In genomic region chr5:116848974-116849586, GRCh38 we compare ENCODE assay signal across 1 cellular context.
TF ChIP-seq lines count a peak whose summit lies in the region.

No MANE protein-coding gene starts in this region.

TF ChIP-seq in HepG2, 621 proteins besides CTCF, POLR2A, EP300 and RAD21 (continued from another document and continues in another):
- no peak for TF ChIP-seq CEBPZ (IDR thresholded peaks at IDR 0.05; ENCODE audit: low read length)
- peak; percentile 45 for TF ChIP-seq SAP130 (CRISPR knock-in tag; IDR thresholded peaks at IDR 0.05; ENCODE audit: low read depth)
- TF ChIP-seq, protein P1, sequence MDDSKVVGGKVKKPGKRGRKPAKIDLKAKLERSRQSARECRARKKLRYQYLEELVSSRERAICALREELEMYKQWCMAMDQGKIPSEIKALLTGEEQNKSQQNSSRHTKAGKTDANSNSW (CRISPR knock-in tag; IDR thresholded peaks at IDR 0.05; ENCODE audit: borderline replicate concordance), result no peak
- 0 out of 2 replicates have a peak, but pooled peaks have one; percentile 26 for TF ChIP-seq ISL2 (CRISPR knock-in tag; IDR thresholded peaks at IDR 0.05)
- TF ChIP-seq, protein P2, sequence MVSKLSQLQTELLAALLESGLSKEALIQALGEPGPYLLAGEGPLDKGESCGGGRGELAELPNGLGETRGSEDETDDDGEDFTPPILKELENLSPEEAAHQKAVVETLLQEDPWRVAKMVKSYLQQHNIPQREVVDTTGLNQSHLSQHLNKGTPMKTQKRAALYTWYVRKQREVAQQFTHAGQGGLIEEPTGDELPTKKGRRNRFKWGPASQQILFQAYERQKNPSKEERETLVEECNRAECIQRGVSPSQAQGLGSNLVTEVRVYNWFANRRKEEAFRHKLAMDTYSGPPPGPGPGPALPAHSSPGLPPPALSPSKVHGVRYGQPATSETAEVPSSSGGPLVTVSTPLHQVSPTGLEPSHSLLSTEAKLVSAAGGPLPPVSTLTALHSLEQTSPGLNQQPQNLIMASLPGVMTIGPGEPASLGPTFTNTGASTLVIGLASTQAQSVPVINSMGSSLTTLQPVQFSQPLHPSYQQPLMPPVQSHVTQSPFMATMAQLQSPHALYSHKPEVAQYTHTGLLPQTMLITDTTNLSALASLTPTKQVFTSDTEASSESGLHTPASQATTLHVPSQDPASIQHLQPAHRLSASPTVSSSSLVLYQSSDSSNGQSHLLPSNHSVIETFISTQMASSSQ (IDR thresholded peaks at IDR 0.05; ENCODE audit: low read depth), result no peak
- TF ChIP-seq, protein P2 (CRISPR knock-in tag; IDR thresholded peaks at IDR 0.05; ENCODE audit: borderline replicate concordance), result no peak; the same call in 1 of the 2 replicates
- TF ChIP-seq FOXA1 (IDR thresholded peaks at IDR 0.05), result no peak
- 0 out of 2 replicates have a peak, but pooled peaks have one; percentile 16 for TF ChIP-seq FOXA1 (CRISPR knock-in tag; IDR thresholded peaks at IDR 0.05)
- TF ChIP-seq ZNF883 (CRISPR knock-in tag; IDR thresholded peaks at IDR 0.05; ENCODE audit: not compliant biosample characterization), result no peak
- no peak for TF ChIP-seq ZNF468 (CRISPR knock-in tag; IDR thresholded peaks at IDR 0.05)
- TF ChIP-seq ZNF616 (CRISPR knock-in tag; IDR thresholded peaks at IDR 0.05; ENCODE audit: low read depth), result no peak
- 0 out of 2 replicates have a peak, but pooled peaks have one; percentile 45 for TF ChIP-seq MAX (IDR thresholded peaks at IDR 0.05)
- no peak for TF ChIP-seq ZNF670 (CRISPR knock-in tag; IDR thresholded peaks at IDR 0.05; ENCODE audit: borderline replicate concordance)
- no peak for TF ChIP-seq ELF1 (CRISPR knock-in tag; IDR thresholded peaks at IDR 0.05)
- TF ChIP-seq SOX6 (IDR thresholded peaks at IDR 0.05), result no peak
- TF ChIP-seq SOX6 (CRISPR knock-in tag; IDR thresholded peaks at IDR 0.05), result peak; percentile 69
- no peak for TF ChIP-seq ZNF530 (CRISPR knock-in tag; IDR thresholded peaks at IDR 0.05; ENCODE audit: low read depth)
- no peak for TF ChIP-seq KLF9 (CRISPR knock-in tag; IDR thresholded peaks at IDR 0.05; ENCODE audit: low read depth)
- TF ChIP-seq NR2F2 (IDR thresholded peaks at IDR 0.05; ENCODE audit: borderline replicate concordance, low read depth), result peak; percentile 72
- peak; percentile 81 for TF ChIP-seq NR2F6 (IDR thresholded peaks at IDR 0.05)
- TF ChIP-seq NR2F6 (CRISPR knock-in tag; IDR thresholded peaks at IDR 0.05), result peak; percentile 87
- TF ChIP-seq HNF4A (CRISPR knock-in tag; IDR thresholded peaks at IDR 0.05), result peak; percentile 87
- TF ChIP-seq FOSL2 (CRISPR knock-in tag; IDR thresholded peaks at IDR 0.05), result peak; percentile 31; the same call in 1 of the 2 replicates
- TF ChIP-seq SMYD3 (CRISPR knock-in tag; IDR thresholded peaks at IDR 0.05), result no peak
- no peak for TF ChIP-seq HNRNPH1 (optimal IDR thresholded peaks at IDR 0.05; ENCODE audit: low read depth, low read length)
- TF ChIP-seq REL (CRISPR knock-in tag; conservative IDR thresholded peaks at IDR 0.05), result no peak
- no peak for TF ChIP-seq SRSF9 (IDR thresholded peaks at IDR 0.05; ENCODE audit: borderline replicate concordance, insufficient read depth, low read depth, low read length, poor library complexity, severe bottlenecking)
- peak; percentile 68 for TF ChIP-seq HNF4G (IDR thresholded peaks at IDR 0.05; ENCODE audit: borderline replicate concordance, low read depth, low read length)
- no peak for TF ChIP-seq HNF4G (CRISPR knock-in tag; IDR thresholded peaks at IDR 0.05; ENCODE audit: borderline replicate concordance, low read depth)
- TF ChIP-seq NR2F1 (CRISPR knock-in tag; IDR thresholded peaks at IDR 0.05), result peak; percentile 37 to 82; a peak in 2 of 4 replicates
- no peak for TF ChIP-seq NR0B2 (CRISPR knock-in tag; IDR thresholded peaks at IDR 0.05)
- TF ChIP-seq, protein P3, sequence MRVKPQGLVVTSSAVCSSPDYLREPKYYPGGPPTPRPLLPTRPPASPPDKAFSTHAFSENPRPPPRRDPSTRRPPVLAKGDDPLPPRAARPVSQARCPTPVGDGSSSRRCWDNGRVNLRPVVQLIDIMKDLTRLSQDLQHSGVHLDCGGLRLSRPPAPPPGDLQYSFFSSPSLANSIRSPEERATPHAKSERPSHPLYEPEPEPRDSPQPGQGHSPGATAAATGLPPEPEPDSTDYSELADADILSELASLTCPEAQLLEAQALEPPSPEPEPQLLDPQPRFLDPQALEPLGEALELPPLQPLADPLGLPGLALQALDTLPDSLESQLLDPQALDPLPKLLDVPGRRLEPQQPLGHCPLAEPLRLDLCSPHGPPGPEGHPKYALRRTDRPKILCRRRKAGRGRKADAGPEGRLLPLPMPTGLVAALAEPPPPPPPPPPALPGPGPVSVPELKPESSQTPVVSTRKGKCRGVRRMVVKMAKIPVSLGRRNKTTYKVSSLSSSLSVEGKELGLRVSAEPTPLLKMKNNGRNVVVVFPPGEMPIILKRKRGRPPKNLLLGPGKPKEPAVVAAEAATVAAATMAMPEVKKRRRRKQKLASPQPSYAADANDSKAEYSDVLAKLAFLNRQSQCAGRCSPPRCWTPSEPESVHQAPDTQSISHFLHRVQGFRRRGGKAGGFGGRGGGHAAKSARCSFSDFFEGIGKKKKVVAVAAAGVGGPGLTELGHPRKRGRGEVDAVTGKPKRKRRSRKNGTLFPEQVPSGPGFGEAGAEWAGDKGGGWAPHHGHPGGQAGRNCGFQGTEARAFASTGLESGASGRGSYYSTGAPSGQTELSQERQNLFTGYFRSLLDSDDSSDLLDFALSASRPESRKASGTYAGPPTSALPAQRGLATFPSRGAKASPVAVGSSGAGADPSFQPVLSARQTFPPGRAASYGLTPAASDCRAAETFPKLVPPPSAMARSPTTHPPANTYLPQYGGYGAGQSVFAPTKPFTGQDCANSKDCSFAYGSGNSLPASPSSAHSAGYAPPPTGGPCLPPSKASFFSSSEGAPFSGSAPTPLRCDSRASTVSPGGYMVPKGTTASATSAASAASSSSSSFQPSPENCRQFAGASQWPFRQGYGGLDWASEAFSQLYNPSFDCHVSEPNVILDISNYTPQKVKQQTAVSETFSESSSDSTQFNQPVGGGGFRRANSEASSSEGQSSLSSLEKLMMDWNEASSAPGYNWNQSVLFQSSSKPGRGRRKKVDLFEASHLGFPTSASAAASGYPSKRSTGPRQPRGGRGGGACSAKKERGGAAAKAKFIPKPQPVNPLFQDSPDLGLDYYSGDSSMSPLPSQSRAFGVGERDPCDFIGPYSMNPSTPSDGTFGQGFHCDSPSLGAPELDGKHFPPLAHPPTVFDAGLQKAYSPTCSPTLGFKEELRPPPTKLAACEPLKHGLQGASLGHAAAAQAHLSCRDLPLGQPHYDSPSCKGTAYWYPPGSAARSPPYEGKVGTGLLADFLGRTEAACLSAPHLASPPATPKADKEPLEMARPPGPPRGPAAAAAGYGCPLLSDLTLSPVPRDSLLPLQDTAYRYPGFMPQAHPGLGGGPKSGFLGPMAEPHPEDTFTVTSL (CRISPR knock-in tag; IDR thresholded peaks at IDR 0.05; ENCODE audit: borderline replicate concordance), result no peak
- TF ChIP-seq BCL6 (CRISPR knock-in tag; IDR thresholded peaks at IDR 0.05), result peak; percentile 63
- TF ChIP-seq ZNF703 (CRISPR knock-in tag; IDR thresholded peaks at IDR 0.05; ENCODE audit: borderline replicate concordance), result no peak
- peak; percentile 53 for TF ChIP-seq TGIF2 (CRISPR knock-in tag; IDR thresholded peaks at IDR 0.05)
- TF ChIP-seq IRF2 (CRISPR knock-in tag; IDR thresholded peaks at IDR 0.05), result 0 out of 2 replicates have a peak, but pooled peaks have one; percentile 24
- 0 out of 2 replicates have a peak, but pooled peaks have one; percentile 52 for TF ChIP-seq ZBTB7B (CRISPR knock-in tag; IDR thresholded peaks at IDR 0.05)
- no peak for TF ChIP-seq TBP (CRISPR knock-in tag; IDR thresholded peaks at IDR 0.05)
- TF ChIP-seq TSC22D2 (CRISPR knock-in tag; IDR thresholded peaks at IDR 0.05; ENCODE audit: borderline replicate concordance), result no peak
- TF ChIP-seq ZMYM4 (CRISPR knock-in tag; IDR thresholded peaks at IDR 0.05), result peak; percentile 66
- no peak for TF ChIP-seq MXD4 (CRISPR knock-in tag; IDR thresholded peaks at IDR 0.05)
- 0 out of 2 replicates have a peak, but pooled peaks have one; percentile 19 for TF ChIP-seq ESRRA (CRISPR knock-in tag; IDR thresholded peaks at IDR 0.05; ENCODE audit: low read depth)
- TF ChIP-seq TRIM24 (CRISPR knock-in tag; IDR thresholded peaks at IDR 0.05), result peak; percentile 21; the same call in 1 of the 2 replicates
- no peak; the same call in 1 of the 2 replicates for TF ChIP-seq PHF21A (CRISPR knock-in tag; IDR thresholded peaks at IDR 0.05)
- TF ChIP-seq SOX5 (CRISPR knock-in tag; IDR thresholded peaks at IDR 0.05; ENCODE audit: borderline replicate concordance), result 0 out of 2 replicates have a peak, but pooled peaks have one; percentile 43
- TF ChIP-seq SOX13 (IDR thresholded peaks at IDR 0.05), result no peak
- TF ChIP-seq SOX13 (CRISPR knock-in tag; conservative IDR thresholded peaks at IDR 0.05 in 1 of 2, IDR thresholded peaks at IDR 0.05 in 1 of 2), result peak in 1 of 2 experiments; percentile 65; a peak in 2 of 4 replicates
- 0 out of 2 replicates have a peak, but pooled peaks have one; percentile 29 for TF ChIP-seq TARDBP (CRISPR knock-in tag; IDR thresholded peaks at IDR 0.05)
- TF ChIP-seq ZNF580 (CRISPR knock-in tag; IDR thresholded peaks at IDR 0.05; ENCODE audit: borderline replicate concordance, low read depth), result 0 out of 2 replicates have a peak, but pooled peaks have one; percentile 25
- TF ChIP-seq ZBTB21 (CRISPR knock-in tag; IDR thresholded peaks at IDR 0.05), result no peak
- TF ChIP-seq ZNF619 (CRISPR knock-in tag; IDR thresholded peaks at IDR 0.05), result no peak
- TF ChIP-seq CREM (IDR thresholded peaks at IDR 0.05), result 0 out of 2 replicates have a peak, but pooled peaks have one; percentile 9
- no peak for TF ChIP-seq CREM (CRISPR knock-in tag; IDR thresholded peaks at IDR 0.05)
- TF ChIP-seq ZFY (CRISPR knock-in tag; IDR thresholded peaks at IDR 0.05), result no peak
